Comparison of ENCODE assay signal across 8 cellular contexts in the genomic region with DNA sequence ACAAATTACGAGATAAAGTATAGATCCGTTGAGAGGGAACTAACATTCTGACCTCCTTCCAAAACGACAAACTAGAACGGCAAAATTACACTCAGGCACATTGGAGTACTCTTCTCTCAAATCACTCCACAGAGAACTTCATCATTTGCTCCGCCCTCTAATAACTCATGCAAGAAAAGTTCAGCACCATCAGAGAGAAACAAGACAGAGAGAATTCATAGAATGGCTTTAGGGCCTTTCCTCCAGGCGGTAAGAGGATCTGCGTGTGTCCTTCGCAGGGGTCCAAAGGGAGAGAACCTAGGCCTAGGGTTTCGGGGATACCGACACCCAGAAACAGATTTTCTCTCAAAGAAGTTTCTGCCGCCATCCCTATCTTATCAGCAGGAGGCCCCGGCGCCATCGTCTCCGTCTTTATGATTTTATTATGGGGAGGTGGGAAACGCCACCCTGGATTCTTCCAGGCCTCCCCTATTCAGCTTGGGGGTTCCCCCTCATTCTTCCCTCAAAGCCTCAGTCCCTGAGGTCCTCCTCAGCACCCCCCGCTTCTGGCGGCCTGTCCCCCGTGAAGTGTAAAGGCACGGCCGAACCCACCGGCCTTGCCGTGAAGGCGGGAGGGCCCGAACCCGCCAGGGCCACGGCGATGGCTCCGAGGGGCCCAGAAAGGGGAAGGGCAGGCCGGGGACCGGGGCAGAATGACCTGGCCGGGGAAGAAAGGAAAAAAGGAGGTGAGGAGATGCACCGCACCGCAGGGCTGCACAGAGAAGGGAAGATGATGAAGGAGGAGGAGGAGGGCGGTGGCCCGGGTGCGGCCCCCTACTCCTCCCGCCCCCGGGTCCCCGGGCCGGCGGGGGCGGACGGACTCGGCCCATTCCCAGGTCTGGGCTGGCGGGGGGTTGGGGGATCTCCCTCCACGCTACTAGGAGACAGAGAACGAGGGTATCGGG. TPM values are rescaled to one million over a fixed set of nuclear protein-coding genes. Genes with fewer than 3 reads are reported as not detected.
A peak's percentile ranks its signal among the peaks of the same experiment; 100 is the strongest.
DNase-seq lines count a peak whose midpoint lies in the region; ATAC-seq and TF ChIP-seq lines count a peak whose summit lies in the region.

No MANE protein-coding gene starts in this region.

- ATAC-seq in HG02678 (IDR thresholded peaks at IDR 0.05; ENCODE audit: unreplicated experiment): peak; percentile 26
- peak; percentile 36 for ATAC-seq in memory B cell (ENCODE audit: low read depth)

- H3K27ac ChIP-seq in endodermal cell (ENCODE audit: low read depth, low read length) (peak overlapping the region; percentile 55), stomach smooth muscle (ENCODE audit: low read length) (peak overlapping the region; percentile 93)

- no peak for TF ChIP-seq CTCF in endodermal cell (conservative IDR thresholded peaks at IDR 0.05)

- peak overlapping the region; percentile 97 for H3K27ac Mint-ChIP-seq in activated CD4-positive, alpha-beta T cell treated with anti-CD3 and anti-CD28 coated beads, Interleukin-2, amount 10 ng/mL, durations not matched to agents 24 days and 14 days
- H3K27ac Mint-ChIP-seq in endodermal cell: peak overlapping the region; percentile 94
- H3K27ac Mint-ChIP-seq in memory B cell: peak overlapping the region; percentile 96

- H3K4me1 ChIP-seq in endodermal cell (ENCODE audit: control insufficient read depth, insufficient read depth, low read length) (no peaks in the 10 kb centered on the region), stomach smooth muscle (ENCODE audit: control insufficient read depth, insufficient read depth, low read length) (peaks cover 11% of the 10 kb centered on the region)

- H3K9ac ChIP-seq in endodermal cell (ENCODE audit: extremely low read depth, low read length, poor library complexity, severe bottlenecking) (peak overlapping the region; percentile 79), stomach smooth muscle (ENCODE audit: low read length in 2 of 2) (peak overlapping the region; percentile 87 to 92)

- intact Hi-C loops in activated CD4-positive, alpha-beta T cell treated with anti-CD3 and anti-CD28 coated beads, Interleukin-2, amount 10 ng/mL, durations not matched to agents 24 days and 14 days (cut with micrococcal nuclease): loop anchor here (1.0 to 5.0 kb wide), 5 partner anchors 17 to 989 kb away; a partner anchor contains a TSS

- no peaks in the 10 kb centered on the region for H3K9me3 Mint-ChIP-seq in activated CD4-positive, alpha-beta T cell treated with anti-CD3 and anti-CD28 coated beads, Interleukin-2, amount 10 ng/mL, durations not matched to agents 24 days and 14 days
- H3K9me3 Mint-ChIP-seq in endodermal cell (no peaks in the 10 kb centered on the region), memory B cell (no peaks in the 10 kb centered on the region)

- H3K4me3 ChIP-seq in endodermal cell (ENCODE audit: low read length) (peak overlapping the region; percentile 86), stomach smooth muscle (ENCODE audit: low read length in 2 of 2) (peak overlapping the region; percentile 79 to 95)

- peaks cover 15% of the 10 kb centered on the region for H3K36me3 Mint-ChIP-seq in activated CD4-positive, alpha-beta T cell treated with anti-CD3 and anti-CD28 coated beads, Interleukin-2, amount 10 ng/mL, durations not matched to agents 24 days and 14 days (ENCODE audit: low read depth)
- H3K36me3 Mint-ChIP-seq in endodermal cell (ENCODE audit: low read depth) (peaks cover 16% of the 10 kb centered on the region), memory B cell (peaks cover 4% of the 10 kb centered on the region)

- H3K9me3 ChIP-seq in endodermal cell (ENCODE audit: control insufficient read depth, low read length) (no peaks in the 10 kb centered on the region), stomach smooth muscle (ENCODE audit: control insufficient read depth in 2 of 2, low read length in 2 of 2) (no peaks in the 10 kb centered on the region)

- H3K27me3 Mint-ChIP-seq in activated CD4-positive, alpha-beta T cell treated with anti-CD3 and anti-CD28 coated beads, Interleukin-2, amount 10 ng/mL, durations not matched to agents 24 days and 14 days: no peaks in the 10 kb centered on the region
- H3K27me3 Mint-ChIP-seq in endodermal cell (ENCODE audit: insufficient read depth) (no peaks in the 10 kb centered on the region), memory B cell (no peaks in the 10 kb centered on the region)

- peak overlapping the region; percentile 85 for H3K4me3 Mint-ChIP-seq in activated CD4-positive, alpha-beta T cell treated with anti-CD3 and anti-CD28 coated beads, Interleukin-2, amount 10 ng/mL, durations not matched to agents 24 days and 14 days
- H3K4me3 Mint-ChIP-seq in endodermal cell: peak overlapping the region; percentile 66
- peak overlapping the region; percentile 95 for H3K4me3 Mint-ChIP-seq in memory B cell

- 0 to 1% methylated on average over 11 to 49 of the region's 49 CpGs for WGBS in endodermal cell (ENCODE audit: insufficient coverage in 1 of 2, insufficient read length in 1 of 2), 2 experiments

- H3K4me1 Mint-ChIP-seq in activated CD4-positive, alpha-beta T cell treated with anti-CD3 and anti-CD28 coated beads, Interleukin-2, amount 10 ng/mL, durations not matched to agents 24 days and 14 days: peaks cover 20% of the 10 kb centered on the region
- peaks cover 6% of the 10 kb centered on the region for H3K4me1 Mint-ChIP-seq in endodermal cell
- H3K4me1 Mint-ChIP-seq in memory B cell: peaks cover 15% of the 10 kb centered on the region

- peak in 3 of 4 experiments; percentile 15 to 19 (median 16) for DNase-seq in activated naive CD4-positive, alpha-beta T cell (lab: John Stamatoyannopoulos, UW)
- DNase-seq in activated naive CD4-positive, alpha-beta T cell treated with anti-CD3 and anti-CD28 coated beads, Interleukin-2, amount 50 U/mL, for 16 hours: no peak
- DNase-seq in NCI-H1105 treated with DMSO at 0.1 percent for 48 hours (lab: John Stamatoyannopoulos, UW) (peak; percentile 69), endodermal cell (no peak), memory B cell (ENCODE audit: low spot score in 2 of 2) (peak; percentile 36 to 54)
- peak; percentile 75 for DNase-seq in activated CD4-positive, alpha-beta T cell treated with anti-CD3 and anti-CD28 coated beads, Interleukin-2, amount 10 ng/mL, durations not matched to agents 24 days and 14 days

- H3K27me3 ChIP-seq in endodermal cell (ENCODE audit: control insufficient read depth, insufficient read depth, low read length, poor library complexity, severe bottlenecking): no peaks in the 10 kb centered on the region
- H3K27me3 ChIP-seq in stomach smooth muscle (ENCODE audit: control insufficient read depth in 1 of 2, insufficient read depth in 2 of 2, low read length in 2 of 2): no peaks in the 10 kb centered on the region

- H3K36me3 ChIP-seq in endodermal cell (ENCODE audit: control insufficient read depth, insufficient read depth, low read length): peaks cover 15% of the 10 kb centered on the region
- no peaks in the 10 kb centered on the region for H3K36me3 ChIP-seq in stomach smooth muscle (ENCODE audit: control insufficient read depth in 2 of 2, insufficient read depth in 2 of 2, low read length in 2 of 2)

RNA-seq across cellular contexts. Expression of a gene that starts 0.8 kb away (rescaled TPM):
- 65.5 and 70.8 TPM in 2 replicates for total RNA-seq in activated CD4-positive, alpha-beta T cell treated with anti-CD3 and anti-CD28 coated beads, Interleukin-2, amount 10 ng/mL, durations not matched to agents 24 days and 14 days
- 100 to 1,000 TPM; 109 to 120 TPM for total RNA-seq in endodermal cell
- 33.6 TPM for polyA plus RNA-seq in endodermal cell (2013, experiment 1 of 2)
- polyA plus RNA-seq in endodermal cell (2013, experiment 2 of 2): 33.7 TPM

Comparison
In these comparisons a context has a peak if more than half of its experiments do, and no peak if none do; other contexts are left out.
1. DNase-seq: peak in activated naive CD4-positive, alpha-beta T cell (3 of 4), NCI-H1105 treated with DMSO at 0.1 percent for 48 hours (single experiment), activated CD4-positive, alpha-beta T cell treated with anti-CD3 and anti-CD28 coated beads, Interleukin-2, amount 10 ng/mL, durations not matched to agents 24 days and 14 days (single experiment) and memory B cell (2 of 2); none in activated naive CD4-positive, alpha-beta T cell treated with anti-CD3 and anti-CD28 coated beads, Interleukin-2, amount 50 U/mL, for 16 hours (single experiment) and endodermal cell (single experiment).
2. Peak in every context shown above with its lines, with median percentiles within 50 percentile points of each other: H3K27ac Mint-ChIP-seq and H3K4me3 Mint-ChIP-seq.